In the genomic region with DNA sequence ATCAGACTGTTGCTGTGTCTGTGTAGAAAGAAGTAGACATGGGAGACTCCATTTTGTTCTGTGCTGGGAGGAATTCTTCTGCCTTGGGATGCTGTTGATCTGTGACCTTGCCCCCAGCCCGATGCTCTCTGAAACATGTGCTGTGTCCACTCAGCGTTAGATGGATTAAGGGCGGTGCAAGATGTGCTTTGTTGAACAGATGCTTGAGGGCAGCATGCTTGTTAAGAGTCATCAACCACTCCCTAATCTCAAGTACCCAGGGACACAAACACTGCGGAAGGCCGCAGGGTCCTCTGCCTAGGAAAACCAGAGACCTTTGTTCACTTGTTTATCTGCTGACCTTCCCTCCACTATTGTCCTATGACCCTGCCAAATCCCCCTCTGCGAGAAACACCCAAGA, we compare ENCODE assay signal across 7 cellular contexts. TPM values are rescaled to one million over a fixed set of nuclear protein-coding genes. Genes with fewer than 3 reads are reported as not detected.
A peak's percentile ranks its signal among the peaks of the same experiment; 100 is the strongest.
DNase-seq lines count a peak whose midpoint lies in the region; ATAC-seq and TF ChIP-seq lines count a peak whose summit lies in the region.
"Not testable (repeated sequence)": the region's sequence is repeated elsewhere in the genome, so short reads cannot be mapped to it uniquely, and the experiment has no call there.

No MANE protein-coding gene starts in this region.

- H3F3A ChIP-seq in neural progenitor cell (ENCODE audit: low read depth), result not testable (repeated sequence)

- peaks cover 11% of the 10 kb centered on the region for H3K79me2 ChIP-seq in neural progenitor cell (ENCODE audit: low read depth)

- H3K4me1 Mint-ChIP-seq in WTC11; neural progenitor cell; type B pancreatic cell (ENCODE audit: unreplicated experiment): not testable (repeated sequence)

- H3K36me3 ChIP-seq in neural progenitor cell, result not testable (repeated sequence)

- H3K9me3 ChIP-seq in neural progenitor cell (ENCODE audit: low read depth), result not testable (repeated sequence)

- peaks cover 12% of the 10 kb centered on the region for H3K9me3 Mint-ChIP-seq in WTC11
- H3K9me3 Mint-ChIP-seq in neural progenitor cell, type B pancreatic cell: not testable (repeated sequence)

- not testable (repeated sequence) for H3K27me3 Mint-ChIP-seq in WTC11 (ENCODE audit: low read depth); neural progenitor cell (ENCODE audit: insufficient read depth, low read depth); type B pancreatic cell

- H3K4me3 ChIP-seq in neural progenitor cell, result not testable (repeated sequence)

- H3K27ac ChIP-seq in neural progenitor cell, result not testable (repeated sequence)

- H3K4me3 Mint-ChIP-seq in WTC11, neural progenitor cell, type B pancreatic cell: not testable (repeated sequence)

- DNase-seq in LHCN-M2 (ENCODE audit: low read depth), result peak; percentile 91
- DNase-seq in NCI-H524 treated with DMSO at 0.1 percent for 48 hours (lab: John Stamatoyannopoulos, UW), result peak; percentile 54
- DNase-seq in RPMI7951 (ENCODE audit: low read depth), result peak; percentile 26
- not testable (repeated sequence) for DNase-seq in WTC11 (ENCODE audit: low spot score); neural progenitor cell (ENCODE audit: low spot score); type B pancreatic cell (ENCODE audit: extremely low spot score, unreplicated experiment)
- peak; percentile 70 for DNase-seq in foreskin melanocyte

- CTCF ChIA-PET in WTC11 (lab: Charles Lee), result not testable (repeated sequence)

- ATAC-seq in WTC11, result not testable (repeated sequence)

- H4K20me1 ChIP-seq in neural progenitor cell (ENCODE audit: low read depth), result not testable (repeated sequence)

- POLR2A ChIA-PET in WTC11 (lab: Charles Lee), result not testable (repeated sequence)

- H3K9ac ChIP-seq in neural progenitor cell, result not testable (repeated sequence)

- not testable (repeated sequence) for H3K4me1 ChIP-seq in neural progenitor cell

- not testable (repeated sequence) for H3K27me3 ChIP-seq in neural progenitor cell

- TF ChIP-seq CTCF in WTC11 (IDR thresholded peaks at IDR 0.05); neural progenitor cell (IDR thresholded peaks at IDR 0.05); type B pancreatic cell (conservative IDR thresholded peaks at IDR 0.05): not testable (repeated sequence)

- H3K36me3 Mint-ChIP-seq in WTC11, result peaks cover 24% of the 10 kb centered on the region
- H3K36me3 Mint-ChIP-seq in neural progenitor cell, result peaks cover 19% of the 10 kb centered on the region
- H3K36me3 Mint-ChIP-seq in type B pancreatic cell, result peaks cover 11% of the 10 kb centered on the region

- not testable (repeated sequence) for H3K4me2 ChIP-seq in neural progenitor cell

- H2AFZ ChIP-seq in neural progenitor cell (replicated peaks), result not testable (repeated sequence)

- H3K27ac Mint-ChIP-seq in WTC11 (peak overlapping the region; percentile 60; the same call in 1 of the 2 replicates), neural progenitor cell (peak overlapping the region; percentile 91), type B pancreatic cell (peak overlapping the region; percentile 87)

RNA-seq across cellular contexts. Expression of gene PTPN9, which starts 19.8 kb away (rescaled TPM):
- total RNA-seq in LHCN-M2 (2014; rRNA removed), result 23.5 and 25.0 TPM in 2 replicates
- polyA plus RNA-seq in LHCN-M2 (2012), result 26.4 TPM
- 22.4 and 27.8 TPM in 2 replicates for total RNA-seq in RPMI7951 (2014; rRNA removed; shearing (Covaris generic))
- 36.1 to 45.5 TPM (median 36.6 TPM) in 3 replicates for total RNA-seq in WTC11 (2021)
- total RNA-seq in neural progenitor cell (ENCODE audit: low replicate concordance), result 8.6 and 11.4 TPM in 2 replicates
- 26.2 and 31.3 TPM in 2 replicates for total RNA-seq in type B pancreatic cell (ENCODE audit: low replicate concordance)
